Comparison of ENCODE assay signal across 29 cellular contexts in the genomic region with DNA sequence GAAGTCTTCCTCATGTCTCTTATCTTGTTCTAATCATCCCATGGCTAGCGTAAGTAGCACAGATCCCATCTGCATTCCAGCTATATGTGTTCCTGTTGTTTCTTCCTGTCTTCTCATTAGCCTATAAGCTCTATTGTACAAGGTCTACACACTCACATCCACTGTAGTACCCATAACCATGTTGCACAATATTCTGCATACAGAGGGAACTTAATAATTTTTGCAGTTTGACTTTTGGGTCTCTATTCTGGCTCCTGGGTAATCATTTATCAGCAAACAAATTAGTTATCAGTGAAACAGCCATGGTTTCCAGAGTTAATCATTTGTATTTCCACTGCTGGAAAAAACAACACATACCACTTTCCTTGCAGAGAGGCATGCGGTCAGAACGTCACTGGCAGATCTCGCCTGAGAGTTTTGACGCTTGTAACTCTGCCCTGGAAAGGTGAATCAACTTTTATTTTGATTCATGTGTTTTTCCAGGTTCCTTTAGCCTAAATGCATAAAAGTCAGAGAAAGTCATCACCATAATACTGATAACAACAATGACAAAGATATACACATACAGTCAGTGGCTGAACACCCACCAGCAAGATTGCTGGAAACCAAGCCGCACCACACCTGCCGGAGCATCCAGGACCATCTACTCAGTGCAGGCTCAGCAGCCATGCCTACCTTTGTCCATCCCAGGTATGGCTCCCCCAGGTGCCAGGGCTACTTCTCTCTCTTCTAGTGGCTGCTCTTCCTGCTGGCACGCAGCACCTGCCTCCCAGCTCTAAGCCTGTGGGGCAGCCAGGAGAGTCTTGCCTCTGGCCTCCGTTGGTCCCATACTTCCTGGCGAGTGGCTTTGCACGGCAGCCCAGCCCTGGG.
DNase-seq lines count a peak whose midpoint lies in the region; ATAC-seq, FAIRE-seq and TF ChIP-seq lines count a peak whose summit lies in the region.
"Had no signal": no experiment of that assay in that cellular context is flagged by ENCODE, and none has a peak within 500 bp of the region (broad histone marks: within the 10 kb centered on the region; RNA-seq: fewer than 3 reads in every experiment).

No MANE protein-coding gene starts in this region.

- H3K27me3 ChIP-seq in Caco-2 (replicated peaks; ENCODE audit: control insufficient read depth, insufficient read depth, low read length) (no peaks in the 10 kb centered on the region), kidney epithelial cell (ENCODE audit: control insufficient read depth, insufficient read depth, low read length) (no peaks in the 10 kb centered on the region), pancreas (no peaks in the 10 kb centered on the region)
- H3K27me3 ChIP-seq: ascending aorta, cardiac muscle cell, thyroid gland, vagina had no signal

- POLR2A ChIA-PET in Caco-2 (lab: Charles Lee), result no interaction called here

- peak; percentile 41 to 47 for DNase-seq in Caco-2
- DNase-seq in HuH-7.5 (ENCODE audit: low spot score), result peak; percentile 31
- DNase-seq in kidney epithelial cell (ENCODE audit: low read depth), result peak; percentile 83
- DNase-seq in pancreas, result peak in 5 of 6 donors; percentile 68 to 81 (median 71)
- DNase-seq in activated naive CD8-positive, alpha-beta T cell treated with anti-CD3 and anti-CD28 coated beads, Interleukin-2, amount 50 U/mL, for 24 hours, result no peak
- no peak for DNase-seq in NCI-H2107 treated with DMSO at 0.1 percent for 48 hours (lab: John Stamatoyannopoulos, UW; ENCODE audit: unreplicated experiment)
- DNase-seq: activated CD4-positive, alpha-beta T cell treated with anti-CD3 and anti-CD28 coated beads, Interleukin-2, amount 10 ng/mL, durations not matched to agents 24 days and 14 days; activated effector memory CD4-positive, alpha-beta T cell treated with anti-CD3 and anti-CD28 coated beads, Interleukin-2, amount 50 U/mL, for 16 hours; activated naive CD8-positive, alpha-beta T cell treated with anti-CD3 and anti-CD28 coated beads for 36 hours; activated T-cell treated with anti-CD3 and anti-CD28 coated beads, Interleukin-2, amount 50 U/mL, for 24 hours; CD4-positive, alpha-beta T cell; DMS 273 treated with DMSO at 0.1 percent for 48 hours; effector memory CD8-positive, alpha-beta T cell; EL; H7; mammary epithelial cell; NCI-H146; NCI-H2107; NCI-H446; NCI-H774; nephron progenitor cell; T-helper 9 cell; thyroid gland had no signal

- no peak overlapping the region for H3K4me3 Mint-ChIP-seq in Caco-2 (ENCODE audit: unreplicated experiment)
- no peak overlapping the region for H3K4me3 Mint-ChIP-seq in activated naive CD8-positive, alpha-beta T cell treated with anti-CD3 and anti-CD28 coated beads, Interleukin-2, amount 50 U/mL, for 24 hours
- H3K4me3 Mint-ChIP-seq: activated CD4-positive, alpha-beta T cell treated with anti-CD3 and anti-CD28 coated beads, Interleukin-2, amount 10 ng/mL, durations not matched to agents 24 days and 14 days; activated naive CD8-positive, alpha-beta T cell treated with anti-CD3 and anti-CD28 coated beads for 36 hours; activated T-cell treated with anti-CD3 and anti-CD28 coated beads, Interleukin-2, amount 50 U/mL, for 24 hours; CD4-positive, alpha-beta T cell; effector memory CD8-positive, alpha-beta T cell; nephron progenitor cell had no signal

- H3K27ac Mint-ChIP-seq in Caco-2 (ENCODE audit: unreplicated experiment), result peak overlapping the region; percentile 45
- H3K27ac Mint-ChIP-seq in activated naive CD8-positive, alpha-beta T cell treated with anti-CD3 and anti-CD28 coated beads, Interleukin-2, amount 50 U/mL, for 24 hours, result no peak overlapping the region
- H3K27ac Mint-ChIP-seq: activated CD4-positive, alpha-beta T cell treated with anti-CD3 and anti-CD28 coated beads, Interleukin-2, amount 10 ng/mL, durations not matched to agents 24 days and 14 days; activated naive CD8-positive, alpha-beta T cell treated with anti-CD3 and anti-CD28 coated beads for 36 hours; activated T-cell treated with anti-CD3 and anti-CD28 coated beads, Interleukin-2, amount 50 U/mL, for 24 hours; CD4-positive, alpha-beta T cell; effector memory CD8-positive, alpha-beta T cell had no signal

- H3K36me3 ChIP-seq in Caco-2 (ENCODE audit: control insufficient read depth, insufficient read depth, low read length) (no peaks in the 10 kb centered on the region), kidney epithelial cell (ENCODE audit: control insufficient read depth, insufficient read depth, low read length) (no peaks in the 10 kb centered on the region), pancreas (no peaks in the 10 kb centered on the region)
- H3K36me3 ChIP-seq: ascending aorta, cardiac muscle cell, thyroid gland, vagina had no signal

- H3K27ac ChIP-seq in pancreas, result peak overlapping the region; percentile 84 to 99 (median 94)
- H3K27ac ChIP-seq: ascending aorta, cardiac muscle cell, vagina had no signal

- H3K4me3 ChIP-seq in Caco-2 (ENCODE audit: low read depth, low read length) (no peak overlapping the region), kidney epithelial cell (ENCODE audit: low read depth, low read length) (peak overlapping the region; percentile 11), pancreas (peak overlapping the region; percentile 18 to 50 (median 39))
- H3K4me3 ChIP-seq: ascending aorta, cardiac muscle cell, thyroid gland, vagina had no signal

- H3K9me3 ChIP-seq in Caco-2 (0 out of 2 replicates have a peak, but pooled peaks cover 2% of the 10 kb centered on the region), pancreas (no peaks in the 10 kb centered on the region)
- H3K9me3 ChIP-seq: ascending aorta, thyroid gland, vagina had no signal

- FAIRE-seq in pancreas (lab: Jason Lieb, UNC), result no peak
- FAIRE-seq: colon had no signal

- no TSS peak for BruUV-seq in Caco-2 (replicated peaks; lab: Mats Ljungman, UMichigan)

- TF ChIP-seq CTCF in Caco-2 (IDR thresholded peaks at IDR 0.05; ENCODE audit: insufficient read depth in 1 of 2, low read depth in 1 of 2, low read length in 1 of 2, severe bottlenecking in 1 of 2, unreplicated experiment in 1 of 2), result no peak
- no peak for TF ChIP-seq CTCF in kidney epithelial cell (IDR thresholded peaks at IDR 0.05; ENCODE audit: insufficient read depth, low read length, poor library complexity, severe bottlenecking)
- no peak for TF ChIP-seq CTCF in pancreas (IDR thresholded peaks at IDR 0.05)

- WGBS in pancreas, 2 donors, result 11 to 17% methylated on average over 11 of the region's 11 CpGs

- peaks cover 9% of the 10 kb centered on the region for H3K9me3 Mint-ChIP-seq in Caco-2 (ENCODE audit: unreplicated experiment)
- H3K9me3 Mint-ChIP-seq in activated naive CD8-positive, alpha-beta T cell treated with anti-CD3 and anti-CD28 coated beads, Interleukin-2, amount 50 U/mL, for 24 hours, result no peaks in the 10 kb centered on the region
- H3K9me3 Mint-ChIP-seq: activated CD4-positive, alpha-beta T cell treated with anti-CD3 and anti-CD28 coated beads, Interleukin-2, amount 10 ng/mL, durations not matched to agents 24 days and 14 days; activated naive CD8-positive, alpha-beta T cell treated with anti-CD3 and anti-CD28 coated beads for 36 hours; activated T-cell treated with anti-CD3 and anti-CD28 coated beads, Interleukin-2, amount 50 U/mL, for 24 hours; CD4-positive, alpha-beta T cell; effector memory CD8-positive, alpha-beta T cell had no signal

- no peaks in the 10 kb centered on the region for H3K36me3 Mint-ChIP-seq in Caco-2 (ENCODE audit: insufficient read depth, unreplicated experiment)
- H3K36me3 Mint-ChIP-seq in activated naive CD8-positive, alpha-beta T cell treated with anti-CD3 and anti-CD28 coated beads, Interleukin-2, amount 50 U/mL, for 24 hours (ENCODE audit: low read depth), result no peaks in the 10 kb centered on the region
- H3K36me3 Mint-ChIP-seq: activated naive CD8-positive, alpha-beta T cell treated with anti-CD3 and anti-CD28 coated beads for 36 hours had no signal

- peaks cover 9% of the 10 kb centered on the region for H3K4me1 Mint-ChIP-seq in Caco-2 (ENCODE audit: low read depth, unreplicated experiment)
- no peaks in the 10 kb centered on the region for H3K4me1 Mint-ChIP-seq in activated naive CD8-positive, alpha-beta T cell treated with anti-CD3 and anti-CD28 coated beads, Interleukin-2, amount 50 U/mL, for 24 hours
- H3K4me1 Mint-ChIP-seq: activated CD4-positive, alpha-beta T cell treated with anti-CD3 and anti-CD28 coated beads, Interleukin-2, amount 10 ng/mL, durations not matched to agents 24 days and 14 days; activated naive CD8-positive, alpha-beta T cell treated with anti-CD3 and anti-CD28 coated beads for 36 hours had no signal

- CTCF ChIA-PET in Caco-2 (lab: Charles Lee), result no interaction called here

- ATAC-seq in pancreas (peak; percentile 57 to 70 (median 64)), GM21390 (IDR thresholded peaks at IDR 0.05; ENCODE audit: unreplicated experiment) (no peak), HG02759 (IDR thresholded peaks at IDR 0.05; ENCODE audit: unreplicated experiment) (no peak)
- ATAC-seq in activated naive CD8-positive, alpha-beta T cell treated with anti-CD3 and anti-CD28 coated beads, Interleukin-2, amount 50 U/mL, for 24 hours, result no peak
- ATAC-seq: effector memory CD8-positive, alpha-beta T cell had no signal

- H3K4me1 ChIP-seq in Caco-2 (peaks cover 13% of the 10 kb centered on the region), pancreas (peaks cover 37 to 65% (median 38%) of the 10 kb centered on the region in 3 donors)
- H3K4me1 ChIP-seq: ascending aorta, vagina had no signal

- intact Hi-C loops in Caco-2 (cut with micrococcal nuclease; ENCODE audit: unreplicated experiment) (loop anchor here (1.0 kb wide), 1 partner anchor 12 kb away; no protein-coding TSS in a partner anchor), pancreas (cut with DNase I) (loop anchor here in 2 of 3 donors (5.0 to 10.0 kb wide), 3 partner anchors 53 to 187 kb away; partner anchors contain the start of gene CD24 (in 1 of the 2))

- H3K27me3 Mint-ChIP-seq in Caco-2 (ENCODE audit: insufficient read depth, unreplicated experiment), result no peaks in the 10 kb centered on the region
- H3K27me3 Mint-ChIP-seq in activated naive CD8-positive, alpha-beta T cell treated with anti-CD3 and anti-CD28 coated beads, Interleukin-2, amount 50 U/mL, for 24 hours, result peaks cover 8% of the 10 kb centered on the region

Comparison
In these comparisons a context has a peak if more than half of its experiments do, and no peak if none do; other contexts are left out.
1. DNase-seq: peak in Caco-2 (2 of 2), HuH-7.5 (single experiment), kidney epithelial cell (single experiment) and pancreas (5 of 6); none in activated naive CD8-positive, alpha-beta T cell treated with anti-CD3 and anti-CD28 coated beads, Interleukin-2, amount 50 U/mL, for 24 hours (single experiment) and NCI-H2107 treated with DMSO at 0.1 percent for 48 hours (single experiment).
2. ATAC-seq: peak in pancreas (4 of 4); none in GM21390 (single experiment), HG02759 (single experiment) and activated naive CD8-positive, alpha-beta T cell treated with anti-CD3 and anti-CD28 coated beads, Interleukin-2, amount 50 U/mL, for 24 hours (single experiment).